ENCODE assay signal across 22 cellular contexts in genomic region chr10:52284416-52285013, GRCh38. TPM values are rescaled to one million over a fixed set of nuclear protein-coding genes. Genes with fewer than 3 reads are reported as not detected.
DNase-seq lines count a peak whose midpoint lies in the region; ATAC-seq and TF ChIP-seq lines count a peak whose summit lies in the region.
"Had no signal": no experiment of that assay in that cellular context is flagged by ENCODE, and none has a peak within 500 bp of the region (broad histone marks: within the 10 kb centered on the region; RNA-seq: fewer than 3 reads in every experiment).

No MANE protein-coding gene starts in this region.

- H3K4me1 Mint-ChIP-seq in nephron progenitor cell: peaks cover 27% of the 10 kb centered on the region
- H3K4me1 Mint-ChIP-seq: stimulated activated effector memory CD8-positive, alpha-beta T cell treated with anti-CD3 and anti-CD28 coated beads, Interleukin-12 subunit alpha, Interleukin-12 subunit beta, amount 100 ng/mL, for 72 hours had no signal

- peaks cover 31% of the 10 kb centered on the region for H3K4me1 ChIP-seq in OCI-LY3 (ENCODE audit: low read length)
- H3K4me1 ChIP-seq: body of pancreas, gastroesophageal sphincter had no signal

- H3K79me2 ChIP-seq in OCI-LY3 (ENCODE audit: low read length): no peaks in the 10 kb centered on the region

- H3K4me2 ChIP-seq in OCI-LY3 (ENCODE audit: low read length): peak overlapping the region; percentile 87

- H3K27me3 ChIP-seq in OCI-LY3 (ENCODE audit: low read depth, low read length) (no peaks in the 10 kb centered on the region), brain microvascular endothelial cell (replicated peaks) (no peaks in the 10 kb centered on the region)
- H3K27me3 ChIP-seq: body of pancreas, esophagus squamous epithelium, gastroesophageal sphincter, ovary had no signal

- H3K36me3 Mint-ChIP-seq in nephron progenitor cell (ENCODE audit: low read depth): peaks cover 11% of the 10 kb centered on the region
- H3K36me3 Mint-ChIP-seq: stimulated activated effector memory CD8-positive, alpha-beta T cell treated with anti-CD3 and anti-CD28 coated beads, Interleukin-12 subunit alpha, Interleukin-12 subunit beta, amount 100 ng/mL, for 72 hours had no signal

- no peak overlapping the region for H3K4me3 Mint-ChIP-seq in nephron progenitor cell
- H3K4me3 Mint-ChIP-seq: CD4-positive, alpha-beta T cell; effector memory CD8-positive, alpha-beta T cell; stimulated activated effector memory CD8-positive, alpha-beta T cell treated with anti-CD3 and anti-CD28 coated beads, Interleukin-12 subunit alpha, Interleukin-12 subunit beta, amount 100 ng/mL, for 72 hours had no signal

- H3K9me3 Mint-ChIP-seq in nephron progenitor cell: no peaks in the 10 kb centered on the region
- H3K9me3 Mint-ChIP-seq: CD4-positive, alpha-beta T cell had no signal

- TF ChIP-seq CTCF in OCI-LY3 (IDR thresholded peaks at IDR 0.05; ENCODE audit: low read depth, low read length): no peak
- no peak for TF ChIP-seq CTCF in brain microvascular endothelial cell (IDR thresholded peaks at IDR 0.05; ENCODE audit: low read depth, low read length, missing control alignments)
- no peak for TF ChIP-seq CTCF in nephron progenitor cell (IDR thresholded peaks at IDR 0.05)

- H3K9me3 ChIP-seq in OCI-LY3 (ENCODE audit: insufficient read depth, low read length): no peaks in the 10 kb centered on the region
- H3K9me3 ChIP-seq: body of pancreas, esophagus squamous epithelium, gastroesophageal sphincter, ovary had no signal

- peaks cover 5% of the 10 kb centered on the region for H3K36me3 ChIP-seq in OCI-LY3 (replicated peaks; ENCODE audit: low read depth, low read length)
- no peaks in the 10 kb centered on the region for H3K36me3 ChIP-seq in brain microvascular endothelial cell (replicated peaks)
- H3K36me3 ChIP-seq: esophagus squamous epithelium, ovary had no signal

- in situ Hi-C loops in brain microvascular endothelial cell (cut with HindIII; ENCODE audit: low pct_ligation_motif_present, low sequenced_read_pairs): no loop called here

- DNase-seq in renal cortical epithelial cell (ENCODE audit: low read depth) (peak; percentile 34), brain microvascular endothelial cell (no peak), HT-29 (ENCODE audit: low spot score) (no peak), nephron progenitor cell (no peak)
- DNase-seq: activated CD8-positive, alpha-beta memory T cell treated with anti-CD3 and anti-CD28 coated beads, Interleukin-2, amount 50 U/mL, for 48 hours; body of pancreas; CD4-positive, alpha-beta T cell; effector memory CD8-positive, alpha-beta T cell; esophagus squamous epithelium; kidney; NCI-H187; NCI-H226; ovary; T-helper 2 cell had no signal

- peak overlapping the region; percentile 60 for H2AFZ ChIP-seq in OCI-LY3 (ENCODE audit: low read depth, low read length)

- peak overlapping the region; percentile 87 for H3K27ac ChIP-seq in OCI-LY3 (ENCODE audit: low read length)
- no peak overlapping the region for H3K27ac ChIP-seq in brain microvascular endothelial cell
- H3K27ac ChIP-seq: body of pancreas, esophagus squamous epithelium, gastroesophageal sphincter, ovary, VCaP had no signal

- peak overlapping the region; percentile 56 for H3K4me3 ChIP-seq in OCI-LY3 (ENCODE audit: low read length)
- no peak overlapping the region for H3K4me3 ChIP-seq in brain microvascular endothelial cell (ENCODE audit: low read depth, low read length)
- H3K4me3 ChIP-seq: body of pancreas, esophagus squamous epithelium, gastroesophageal sphincter, ovary had no signal

- peak; percentile 66 for ATAC-seq in GM18868 (IDR thresholded peaks at IDR 0.05; ENCODE audit: unreplicated experiment)
- peak; percentile 83 for ATAC-seq in GM21786 (IDR thresholded peaks at IDR 0.05; ENCODE audit: unreplicated experiment)
- no peak for ATAC-seq in GM18498 (IDR thresholded peaks at IDR 0.05; ENCODE audit: unreplicated experiment)
- ATAC-seq: body of pancreas; effector memory CD8-positive, alpha-beta T cell; gastroesophageal sphincter; sciatic nerve; stimulated activated effector memory CD8-positive, alpha-beta T cell treated with anti-CD3 and anti-CD28 coated beads, Interleukin-12 subunit alpha, Interleukin-12 subunit beta, amount 100 ng/mL, for 72 hours had no signal

- H3K27ac Mint-ChIP-seq in nephron progenitor cell: no peak overlapping the region
- H3K27ac Mint-ChIP-seq: CD4-positive, alpha-beta T cell; effector memory CD8-positive, alpha-beta T cell; stimulated activated effector memory CD8-positive, alpha-beta T cell treated with anti-CD3 and anti-CD28 coated beads, Interleukin-12 subunit alpha, Interleukin-12 subunit beta, amount 100 ng/mL, for 72 hours had no signal

- H3K9ac ChIP-seq in OCI-LY3 (ENCODE audit: low read length): peak overlapping the region; percentile 47; the same call in 1 of the 2 replicates

- H4K20me1 ChIP-seq in OCI-LY3 (ENCODE audit: insufficient read depth, low read length): no peaks in the 10 kb centered on the region

- H3K27me3 Mint-ChIP-seq in nephron progenitor cell (ENCODE audit: low read depth, poor library complexity): no peaks in the 10 kb centered on the region
- H3K27me3 Mint-ChIP-seq: CD4-positive, alpha-beta T cell; effector memory CD8-positive, alpha-beta T cell had no signal

RNA-seq across cellular contexts. Expression of gene DKK1, which starts 29.6 kb away (rescaled TPM):
- total RNA-seq in renal cortical epithelial cell: 2.7 and 16.3 TPM in 2 replicates
- 23.7 and 28.5 TPM in 2 replicates for total RNA-seq in HT-29 (2014; rRNA removed; shearing (Covaris generic))
- total RNA-seq: body of pancreas; CD4-positive, alpha-beta T cell had no signal
